In genomic region chr2:85423525-85423924, GRCh38 we compare ENCODE assay signal across 26 cellular contexts. TPM values are rescaled to one million over a fixed set of nuclear protein-coding genes. Genes with fewer than 3 reads are reported as not detected.
A peak's percentile ranks its signal among the peaks of the same experiment; 100 is the strongest.
DNase-seq lines count a peak whose midpoint lies in the region; ATAC-seq and TF ChIP-seq lines count a peak whose summit lies in the region.
"Had no signal": no experiment of that assay in that cellular context is flagged by ENCODE, and none has a peak within 500 bp of the region (broad histone marks: within the 10 kb centered on the region; RNA-seq: fewer than 3 reads in every experiment).

No MANE protein-coding gene starts in this region.

- 75 to 100% methylated on average over 2 to 5 of the region's 5 CpGs for WGBS in body of pancreas, 2 donors

- DNase-seq in DMS 273 treated with DMSO at 0.1 percent for 48 hours (lab: John Stamatoyannopoulos, UW) (peak; percentile 47), NCI-H2171 treated with DMSO at 0.1 percent for 48 hours (lab: John Stamatoyannopoulos, UW) (peak; percentile 82), body of pancreas (no peak), progenitor cell of endocrine pancreas (ENCODE audit: low spot score, unreplicated experiment) (no peak), NCI-H2196 treated with DMSO at 0.1 percent for 48 hours (lab: John Stamatoyannopoulos, UW; ENCODE audit: unreplicated experiment) (no peak)
- DNase-seq: activated CD4-positive, alpha-beta memory T cell treated with anti-CD3 and anti-CD28 coated beads, Interleukin-2, amount 10 ng/mL, durations not matched to agents 7 days and 5 days; activated effector memory CD4-positive, alpha-beta T cell treated with Interleukin-2 at 50 U/mL for 16 hours; activated naive CD8-positive, alpha-beta T cell treated with anti-CD3 and anti-CD28 coated beads, Interleukin-2, amount 10 ng/mL, durations not matched to agents 7 days and 5 days; activated T-cell treated with anti-CD3 and anti-CD28 coated beads for 4 hours; effector CD4-positive, alpha-beta T cell; EL; MG63; NCI-H1436 treated with DMSO at 0.1 percent for 48 hours; stimulated activated CD4-positive, alpha-beta T cell treated with anti-CD3 and anti-CD28 coated beads, Interleukin-2, amount 100 ng/mL, for 24 hours; T1000 had no signal

- intact Hi-C loops in body of pancreas (cut with DNase I), result loop anchor here (5.0 kb wide), 1 partner anchor 129 kb away; no protein-coding TSS in a partner anchor

- H3K4me1 Mint-ChIP-seq in progenitor cell of endocrine pancreas (ENCODE audit: low read depth), result peaks cover 34% of the 10 kb centered on the region

- H3K9me3 ChIP-seq in body of pancreas, result peaks cover 0 to 2% (median 0%) of the 10 kb centered on the region in 3 donors
- H3K9me3 ChIP-seq: MG63, neutrophil, suprapubic skin had no signal

- TF ChIP-seq CTCF in body of pancreas (IDR thresholded peaks at IDR 0.05), result no peak
- TF ChIP-seq CTCF in progenitor cell of endocrine pancreas (IDR thresholded peaks at IDR 0.05; ENCODE audit: unreplicated experiment), result no peak

- H3K4me3 Mint-ChIP-seq in progenitor cell of endocrine pancreas (ENCODE audit: low read depth), result no peak overlapping the region
- H3K4me3 Mint-ChIP-seq: activated CD4-positive, alpha-beta memory T cell treated with anti-CD3 and anti-CD28 coated beads, Interleukin-2, amount 10 ng/mL, durations not matched to agents 7 days and 5 days; activated naive CD8-positive, alpha-beta T cell treated with anti-CD3 and anti-CD28 coated beads, Interleukin-2, amount 10 ng/mL, durations not matched to agents 7 days and 5 days had no signal

- no peak overlapping the region for H3K4me3 ChIP-seq in body of pancreas
- H3K4me3 ChIP-seq: lung, MG63, smooth muscle cell, suprapubic skin had no signal

- no peaks in the 10 kb centered on the region for H3K27me3 ChIP-seq in body of pancreas
- H3K27me3 ChIP-seq: MG63, neutrophil, suprapubic skin had no signal

- peaks cover 93% of the 10 kb centered on the region for H3K4me1 ChIP-seq in body of pancreas

- H3K36me3 ChIP-seq in body of pancreas (replicated peaks in 1 of 2; ENCODE audit: insufficient read depth in 1 of 2, low read depth in 2 of 2), result no peaks in the 10 kb centered on the region
- H3K36me3 ChIP-seq: MG63, neutrophil, suprapubic skin had no signal

- H3K27ac Mint-ChIP-seq in progenitor cell of endocrine pancreas, result peak overlapping the region; percentile 20
- H3K27ac Mint-ChIP-seq: activated CD4-positive, alpha-beta memory T cell treated with anti-CD3 and anti-CD28 coated beads, Interleukin-2, amount 10 ng/mL, durations not matched to agents 7 days and 5 days had no signal

- H3K36me3 Mint-ChIP-seq in progenitor cell of endocrine pancreas (ENCODE audit: insufficient read depth), result no peaks in the 10 kb centered on the region
- H3K36me3 Mint-ChIP-seq: activated naive CD8-positive, alpha-beta T cell treated with anti-CD3 and anti-CD28 coated beads, Interleukin-2, amount 10 ng/mL, durations not matched to agents 7 days and 5 days had no signal

- ATAC-seq in body of pancreas (no peak), GM19328 (IDR thresholded peaks at IDR 0.05; ENCODE audit: unreplicated experiment) (no peak), HG02610 (IDR thresholded peaks at IDR 0.05; ENCODE audit: unreplicated experiment) (no peak), GM18907 (IDR thresholded peaks at IDR 0.05; ENCODE audit: unreplicated experiment) (no peak)
- ATAC-seq: Right ventricle myocardium inferior had no signal

- H3K9me3 Mint-ChIP-seq in progenitor cell of endocrine pancreas (ENCODE audit: low read depth), result no peaks in the 10 kb centered on the region
- H3K9me3 Mint-ChIP-seq: activated CD4-positive, alpha-beta memory T cell treated with anti-CD3 and anti-CD28 coated beads, Interleukin-2, amount 10 ng/mL, durations not matched to agents 7 days and 5 days; activated naive CD8-positive, alpha-beta T cell treated with anti-CD3 and anti-CD28 coated beads, Interleukin-2, amount 10 ng/mL, durations not matched to agents 7 days and 5 days had no signal

- no peaks in the 10 kb centered on the region for H3K27me3 Mint-ChIP-seq in progenitor cell of endocrine pancreas
- H3K27me3 Mint-ChIP-seq: activated CD4-positive, alpha-beta memory T cell treated with anti-CD3 and anti-CD28 coated beads, Interleukin-2, amount 10 ng/mL, durations not matched to agents 7 days and 5 days; activated naive CD8-positive, alpha-beta T cell treated with anti-CD3 and anti-CD28 coated beads, Interleukin-2, amount 10 ng/mL, durations not matched to agents 7 days and 5 days had no signal

- peak overlapping the region; percentile 10 to 96 (median 94) for H3K27ac ChIP-seq in body of pancreas
- H3K27ac ChIP-seq: C4-2B, epithelial cell of prostate, neutrophil, suprapubic skin had no signal

- no peak for TF ChIP-seq POLR2A in body of pancreas (IDR thresholded peaks at IDR 0.05)

RNA-seq across cellular contexts. Expression of gene SH2D6, which starts 5.0 kb away (rescaled TPM):
- total RNA-seq in body of pancreas, result 10 to 100 TPM in 1 of 2 donors, under 1 TPM in 1; 0.26 to 15.5 TPM
- total RNA-seq in progenitor cell of endocrine pancreas, result 0.29 and 0.71 TPM in 2 replicates
- total RNA-seq: kidney epithelial cell, Right ventricle myocardium inferior, smooth muscle cell, suprapubic skin had no signal

RNA-seq across cellular contexts. Expression of gene CAPG, which starts 13.4 kb away (rescaled TPM):
- 10 to 100 TPM; 26.0 to 35.0 TPM for total RNA-seq in body of pancreas
- 56.1 and 56.5 TPM in 2 replicates for total RNA-seq in progenitor cell of endocrine pancreas

Comparison
In these comparisons a context has a peak if more than half of its experiments do, and no peak if none do; other contexts are left out.
1. DNase-seq: peak in DMS 273 treated with DMSO at 0.1 percent for 48 hours (single experiment) and NCI-H2171 treated with DMSO at 0.1 percent for 48 hours (single experiment); none in body of pancreas (0 of 4), progenitor cell of endocrine pancreas (single experiment) and NCI-H2196 treated with DMSO at 0.1 percent for 48 hours (single experiment).